In genomic region chr2:181231886-181232644, GRCh38 we compare ENCODE assay signal across 11 cellular contexts.
DNase-seq lines count a peak whose midpoint lies in the region; ATAC-seq and TF ChIP-seq lines count a peak whose summit lies in the region.
"Had no signal": no experiment of that assay in that cellular context is flagged by ENCODE, and none has a peak within 500 bp of the region (broad histone marks: within the 10 kb centered on the region; RNA-seq: fewer than 3 reads in every experiment).

No MANE protein-coding gene starts in this region.

- peak; percentile 72 for DNase-seq in G401 (ENCODE audit: low spot score)
- peak; percentile 79 for DNase-seq in NCI-H2171 treated with DMSO at 0.1 percent for 48 hours (lab: John Stamatoyannopoulos, UW)
- peak; percentile 64 for DNase-seq in cerebellar cortex (ENCODE audit: low spot score)
- no peak for DNase-seq in stimulated activated naive B cell treated with anti-CD40 and anti-IgM and Interleukin-4, amounts not matched to agents 10 μg/mL and 1 μg/mL and 100 μg/mL, for 72 hours
- DNase-seq in activated gamma-delta T cell treated with Interleukin-2 at 50 U/mL for 16 hours = no peak
- DNase-seq: activated CD8-positive, alpha-beta memory T cell treated with anti-CD3 and anti-CD28 coated beads for 24 hours; kidney glomerular epithelial cell; upper lobe of left lung had no signal

- H3K36me3 Mint-ChIP-seq in nephron (ENCODE audit: low read depth) = no peaks in the 10 kb centered on the region
- H3K36me3 Mint-ChIP-seq in stimulated activated naive B cell treated with anti-CD40 and anti-IgM and Interleukin-4, amounts not matched to agents 10 μg/mL and 1 μg/mL and 100 μg/mL, for 72 hours = peaks cover 0 to 3% of the 10 kb centered on the region in 2 donors

- no peak for ATAC-seq in HG03520 (IDR thresholded peaks at IDR 0.05; ENCODE audit: unreplicated experiment)
- ATAC-seq in stimulated activated naive B cell treated with anti-CD40 and anti-IgM and Interleukin-4, amounts not matched to agents 10 μg/mL and 1 μg/mL and 100 μg/mL, for 72 hours (replicated peaks) = no peak

- H3K9me3 Mint-ChIP-seq in nephron = no peaks in the 10 kb centered on the region
- no peaks in the 10 kb centered on the region for H3K9me3 Mint-ChIP-seq in stimulated activated naive B cell treated with anti-CD40 and anti-IgM and Interleukin-4, amounts not matched to agents 10 μg/mL and 1 μg/mL and 100 μg/mL, for 72 hours
- H3K9me3 Mint-ChIP-seq: CD14-positive monocyte had no signal

- no peak for TF ChIP-seq CTCF in nephron (IDR thresholded peaks at IDR 0.05; ENCODE audit: unreplicated experiment in 3 of 3)

- in situ Hi-C loops in G401 (cut with HindIII; ENCODE audit: low sequenced_read_pairs) = no loop called here

- H3K27me3 Mint-ChIP-seq in nephron (ENCODE audit: low read depth) = no peaks in the 10 kb centered on the region
- H3K27me3 Mint-ChIP-seq in stimulated activated naive B cell treated with anti-CD40 and anti-IgM and Interleukin-4, amounts not matched to agents 10 μg/mL and 1 μg/mL and 100 μg/mL, for 72 hours = no peaks in the 10 kb centered on the region

- H3K27ac Mint-ChIP-seq in nephron = peak overlapping the region in 2 of 3 experiments; percentile 22 to 67
- no peak overlapping the region for H3K27ac Mint-ChIP-seq in stimulated activated naive B cell treated with anti-CD40 and anti-IgM and Interleukin-4, amounts not matched to agents 10 μg/mL and 1 μg/mL and 100 μg/mL, for 72 hours
- H3K27ac Mint-ChIP-seq: CD14-positive monocyte had no signal

- H3K4me3 Mint-ChIP-seq in nephron = no peak overlapping the region
- H3K4me3 Mint-ChIP-seq in stimulated activated naive B cell treated with anti-CD40 and anti-IgM and Interleukin-4, amounts not matched to agents 10 μg/mL and 1 μg/mL and 100 μg/mL, for 72 hours = no peak overlapping the region
- H3K4me3 Mint-ChIP-seq: CD14-positive monocyte had no signal

- H3K4me1 Mint-ChIP-seq in nephron = peaks cover 15% of the 10 kb centered on the region
- H3K4me1 Mint-ChIP-seq in stimulated activated naive B cell treated with anti-CD40 and anti-IgM and Interleukin-4, amounts not matched to agents 10 μg/mL and 1 μg/mL and 100 μg/mL, for 72 hours = peaks cover 7% of the 10 kb centered on the region in 2 donors

Comparison
In these comparisons a context has a peak if more than half of its experiments do, and no peak if none do; other contexts are left out.
1. DNase-seq: peak in G401 (single experiment), NCI-H2171 treated with DMSO at 0.1 percent for 48 hours (single experiment) and cerebellar cortex (single experiment); none in stimulated activated naive B cell treated with anti-CD40 and anti-IgM and Interleukin-4, amounts not matched to agents 10 μg/mL and 1 μg/mL and 100 μg/mL, for 72 hours (single experiment) and activated gamma-delta T cell treated with Interleukin-2 at 50 U/mL for 16 hours (single experiment).